In genomic region chr2:8851811-8852560, GRCh38 we compare ENCODE assay signal across 17 cellular contexts. TPM values are rescaled to one million over a fixed set of nuclear protein-coding genes. Genes with fewer than 3 reads are reported as not detected.
A peak's percentile ranks its signal among the peaks of the same experiment; 100 is the strongest.
DNase-seq lines count a peak whose midpoint lies in the region; ATAC-seq and TF ChIP-seq lines count a peak whose summit lies in the region.
"Had no signal": no experiment of that assay in that cellular context is flagged by ENCODE, and none has a peak within 500 bp of the region (broad histone marks: within the 10 kb centered on the region; RNA-seq: fewer than 3 reads in every experiment).

No MANE protein-coding gene starts in this region.

- H3K79me2 ChIP-seq in Karpas-422 (ENCODE audit: low read length) = no peaks in the 10 kb centered on the region

- no peaks in the 10 kb centered on the region for H3K9me3 ChIP-seq in Karpas-422 (ENCODE audit: low read length)
- H3K9me3 ChIP-seq: upper lobe of left lung had no signal

- no peaks in the 10 kb centered on the region for H3K9me3 Mint-ChIP-seq in type B pancreatic cell
- no peaks in the 10 kb centered on the region for H3K9me3 Mint-ChIP-seq in activated naive CD4-positive, alpha-beta T cell treated with anti-CD3 and anti-CD28 coated beads for 36 hours
- H3K9me3 Mint-ChIP-seq: activated naive CD8-positive, alpha-beta T cell treated with anti-CD3 and anti-CD28 coated beads, Interleukin-2, amount 10 ng/mL, durations not matched to agents 7 days and 5 days; CD4-positive, CD25-positive, alpha-beta regulatory T cell; nephron had no signal

- no peak overlapping the region for H3K4me3 ChIP-seq in cardiac fibroblast (replicated peaks in 1 of 2; ENCODE audit: low read depth in 2 of 2, low read length in 2 of 2)
- no peak overlapping the region for H3K4me3 ChIP-seq in Karpas-422 (ENCODE audit: low read length)
- H3K4me3 ChIP-seq: upper lobe of left lung had no signal

- H2AFZ ChIP-seq in Karpas-422 (ENCODE audit: low read length) = no peak overlapping the region

- H3K9me2 ChIP-seq in Karpas-422 (replicated peaks; ENCODE audit: insufficient read depth, low read length) = no peaks in the 10 kb centered on the region

- intact Hi-C loops in Right ventricle myocardium inferior (cut with DNase I) = no loop called here
- intact Hi-C loops in cardiac septum (cut with DNase I) = no loop called here
- intact Hi-C loops in activated naive CD4-positive, alpha-beta T cell treated with anti-CD3 and anti-CD28 coated beads for 36 hours (cut with micrococcal nuclease) = no loop called here

- no peak for TF ChIP-seq CTCF in cardiac fibroblast (IDR thresholded peaks at IDR 0.05; ENCODE audit: low read depth, low read length)
- no peak for TF ChIP-seq CTCF in type B pancreatic cell (conservative IDR thresholded peaks at IDR 0.05)

- peak overlapping the region; percentile 15 for H3K27ac Mint-ChIP-seq in type B pancreatic cell
- no peak overlapping the region for H3K27ac Mint-ChIP-seq in activated naive CD4-positive, alpha-beta T cell treated with anti-CD3 and anti-CD28 coated beads for 36 hours
- H3K27ac Mint-ChIP-seq: activated naive CD8-positive, alpha-beta T cell treated with anti-CD3 and anti-CD28 coated beads, Interleukin-2, amount 10 ng/mL, durations not matched to agents 7 days and 5 days; CD4-positive, CD25-positive, alpha-beta regulatory T cell had no signal

- no peaks in the 10 kb centered on the region for H4K20me1 ChIP-seq in Karpas-422 (ENCODE audit: insufficient read depth, low read depth, low read length)

- peak; percentile 13 for ATAC-seq in Right ventricle myocardium inferior
- ATAC-seq: stimulated activated naive CD8-positive, alpha-beta T cell treated with anti-CD3 and anti-CD28 coated beads, Interleukin-15, Interleukin-2, amounts not matched to agents 100 U/mL and 50 U/mL, for 24 hours had no signal

- CTCF ChIA-PET in activated naive CD4-positive, alpha-beta T cell treated with anti-CD3 and anti-CD28 coated beads for 36 hours (lab: Charles Lee) = no interaction called here

- H3K27ac ChIP-seq in Karpas-422 (ENCODE audit: low read length) = no peak overlapping the region
- H3K27ac ChIP-seq: upper lobe of left lung had no signal

- H3K4me1 ChIP-seq in Karpas-422 (ENCODE audit: low read length) = no peaks in the 10 kb centered on the region
- H3K4me1 ChIP-seq: upper lobe of left lung had no signal

- H3K27me3 Mint-ChIP-seq in type B pancreatic cell = no peaks in the 10 kb centered on the region
- H3K27me3 Mint-ChIP-seq in activated naive CD4-positive, alpha-beta T cell treated with anti-CD3 and anti-CD28 coated beads for 36 hours (ENCODE audit: low read depth) = peaks cover 1% of the 10 kb centered on the region

- H3K4me3 Mint-ChIP-seq in type B pancreatic cell = no peak overlapping the region
- no peak overlapping the region for H3K4me3 Mint-ChIP-seq in activated naive CD4-positive, alpha-beta T cell treated with anti-CD3 and anti-CD28 coated beads for 36 hours
- H3K4me3 Mint-ChIP-seq: activated naive CD8-positive, alpha-beta T cell treated with anti-CD3 and anti-CD28 coated beads, Interleukin-2, amount 10 ng/mL, durations not matched to agents 7 days and 5 days; CD4-positive, CD25-positive, alpha-beta regulatory T cell; nephron had no signal

- H3K36me3 ChIP-seq in Karpas-422 (ENCODE audit: insufficient read depth, low read length) = no peaks in the 10 kb centered on the region
- H3K36me3 ChIP-seq: upper lobe of left lung had no signal

- H3K4me2 ChIP-seq in Karpas-422 (ENCODE audit: low read depth, low read length, poor library complexity, severe bottlenecking) = no peak overlapping the region

- DNase-seq in Right ventricle myocardium inferior (ENCODE audit: missing footprints) = no peak
- DNase-seq in cardiac septum (ENCODE audit: low spot score) = no peak
- peak; percentile 36 to 38 for DNase-seq in cardiac fibroblast (ENCODE audit: low read depth in 2 of 2)
- peak; percentile 86 for DNase-seq in islet precursor cell
- no peak for DNase-seq in type B pancreatic cell (ENCODE audit: extremely low spot score, unreplicated experiment)
- no peak for DNase-seq in LoVo (ENCODE audit: low spot score)
- no peak for DNase-seq in Karpas-422
- DNase-seq in activated naive CD4-positive, alpha-beta T cell treated with anti-CD3 and anti-CD28 coated beads for 36 hours = no peak
- DNase-seq: activated CD4-positive, alpha-beta T cell treated with anti-CD3 and anti-CD28 coated beads, Interleukin-2, amount 50 U/mL, for 4 hours; activated naive CD8-positive, alpha-beta T cell treated with anti-CD3 and anti-CD28 coated beads, Interleukin-2, amount 10 ng/mL, durations not matched to agents 7 days and 5 days; CD4-positive, CD25-positive, alpha-beta regulatory T cell; effector CD4-positive, alpha-beta T cell; mammary epithelial cell; NCI-H510A; stimulated activated naive CD8-positive, alpha-beta T cell treated with anti-CD3 and anti-CD28 coated beads, Interleukin-15, Interleukin-2, amounts not matched to agents 100 U/mL and 50 U/mL, for 24 hours; upper lobe of left lung had no signal

- peaks cover 7% of the 10 kb centered on the region for H3K36me3 Mint-ChIP-seq in type B pancreatic cell
- no peaks in the 10 kb centered on the region for H3K36me3 Mint-ChIP-seq in activated naive CD4-positive, alpha-beta T cell treated with anti-CD3 and anti-CD28 coated beads for 36 hours (ENCODE audit: low read depth)
- H3K36me3 Mint-ChIP-seq: activated naive CD8-positive, alpha-beta T cell treated with anti-CD3 and anti-CD28 coated beads, Interleukin-2, amount 10 ng/mL, durations not matched to agents 7 days and 5 days; CD4-positive, CD25-positive, alpha-beta regulatory T cell had no signal

- H3K9ac ChIP-seq in Karpas-422 (ENCODE audit: low read length) = no peak overlapping the region

- no peaks in the 10 kb centered on the region for H3K27me3 ChIP-seq in Karpas-422 (ENCODE audit: low read length)
- H3K27me3 ChIP-seq: upper lobe of left lung had no signal

- H3K4me1 Mint-ChIP-seq in type B pancreatic cell (ENCODE audit: unreplicated experiment) = peaks cover 6% of the 10 kb centered on the region
- H3K4me1 Mint-ChIP-seq in activated naive CD4-positive, alpha-beta T cell treated with anti-CD3 and anti-CD28 coated beads for 36 hours (ENCODE audit: low read depth) = peaks cover 2% of the 10 kb centered on the region
- H3K4me1 Mint-ChIP-seq: activated naive CD8-positive, alpha-beta T cell treated with anti-CD3 and anti-CD28 coated beads, Interleukin-2, amount 10 ng/mL, durations not matched to agents 7 days and 5 days; CD4-positive, CD25-positive, alpha-beta regulatory T cell had no signal

RNA-seq across cellular contexts. Expression of gene KIDINS220, which starts 14.6 kb away (rescaled TPM):
- total RNA-seq in Right ventricle myocardium inferior = 49.0 TPM
- 111 TPM for total RNA-seq in cardiac septum
- 63.2 and 73.1 TPM in 2 replicates for total RNA-seq in type B pancreatic cell (ENCODE audit: low replicate concordance)
- 21.2 and 26.8 TPM in 2 replicates for total RNA-seq in Karpas-422 (2014; rRNA removed; shearing (Covaris generic); ENCODE audit: low replicate concordance)
- 10 to 100 TPM; 19.3 to 20.5 TPM for total RNA-seq in activated naive CD4-positive, alpha-beta T cell treated with anti-CD3 and anti-CD28 coated beads for 36 hours

Comparison
In these comparisons a context has a peak if more than half of its experiments do, and no peak if none do; other contexts are left out.
1. DNase-seq: peak in cardiac fibroblast (2 of 2) and islet precursor cell (single experiment); none in Right ventricle myocardium inferior (single experiment), cardiac septum (single experiment), type B pancreatic cell (single experiment), LoVo (single experiment), Karpas-422 (single experiment) and activated naive CD4-positive, alpha-beta T cell treated with anti-CD3 and anti-CD28 coated beads for 36 hours (single experiment).